ENCODE assay signal across 24 cellular contexts in genomic region chr15:65551183-65551582, GRCh38. TPM values are rescaled to one million over a fixed set of nuclear protein-coding genes. Genes with fewer than 3 reads are reported as not detected.
DNase-seq lines count a peak whose midpoint lies in the region; ATAC-seq and TF ChIP-seq lines count a peak whose summit lies in the region.
"Had no signal": no experiment of that assay in that cellular context is flagged by ENCODE, and none has a peak within 500 bp of the region (broad histone marks: within the 10 kb centered on the region; RNA-seq: fewer than 3 reads in every experiment).

No MANE protein-coding gene starts in this region.

- POLR2A ChIA-PET in naive thymus-derived CD4-positive, alpha-beta T cell (lab: Charles Lee) = no interaction called here

- H3K27me3 ChIP-seq in naive thymus-derived CD4-positive, alpha-beta T cell (ENCODE audit: control insufficient read depth in 2 of 2, insufficient read depth in 2 of 2, low read length in 2 of 2) = no peaks in the 10 kb centered on the region
- H3K27me3 ChIP-seq: adrenal gland had no signal

- H3K9me3 ChIP-seq in naive thymus-derived CD4-positive, alpha-beta T cell (ENCODE audit: control insufficient read depth in 2 of 3, low read length in 3 of 3) = no peaks in the 10 kb centered on the region
- H3K9me3 ChIP-seq: adrenal gland had no signal

- no peaks in the 10 kb centered on the region for H3K9me3 Mint-ChIP-seq in activated T-cell treated with anti-CD3 and anti-CD28 coated beads, Interleukin-2, amount 50 U/mL, for 72 hours
- H3K9me3 Mint-ChIP-seq in activated T-cell treated with anti-CD3 and anti-CD28 coated beads, Interleukin-2, amount 50 U/mL, for 4 hours = no peaks in the 10 kb centered on the region
- H3K9me3 Mint-ChIP-seq in brain = no peaks in the 10 kb centered on the region
- H3K9me3 Mint-ChIP-seq in naive thymus-derived CD4-positive, alpha-beta T cell = no peaks in the 10 kb centered on the region
- no peaks in the 10 kb centered on the region for H3K9me3 Mint-ChIP-seq in type B pancreatic cell
- H3K9me3 Mint-ChIP-seq: CD4-positive, alpha-beta memory T cell; naive B cell; stimulated activated naive B cell treated with anti-CD40 and anti-IgM and Interleukin-4, amounts not matched to agents 10 μg/mL and 1 μg/mL and 100 μg/mL, for 72 hours had no signal

- H3K4me1 ChIP-seq in naive thymus-derived CD4-positive, alpha-beta T cell (ENCODE audit: control insufficient read depth in 2 of 2, insufficient read depth in 2 of 2, low read length in 2 of 2) = no peaks in the 10 kb centered on the region

- no peaks in the 10 kb centered on the region for H3K27me3 Mint-ChIP-seq in activated T-cell treated with anti-CD3 and anti-CD28 coated beads, Interleukin-2, amount 50 U/mL, for 72 hours (ENCODE audit: low read depth)
- H3K27me3 Mint-ChIP-seq in activated T-cell treated with anti-CD3 and anti-CD28 coated beads, Interleukin-2, amount 50 U/mL, for 4 hours (ENCODE audit: low read depth) = no peaks in the 10 kb centered on the region
- H3K27me3 Mint-ChIP-seq in brain = peaks cover 3% of the 10 kb centered on the region
- no peaks in the 10 kb centered on the region for H3K27me3 Mint-ChIP-seq in naive thymus-derived CD4-positive, alpha-beta T cell
- H3K27me3 Mint-ChIP-seq in type B pancreatic cell = no peaks in the 10 kb centered on the region
- H3K27me3 Mint-ChIP-seq: CD4-positive, alpha-beta memory T cell; naive B cell; stimulated activated naive B cell treated with anti-CD40 and anti-IgM and Interleukin-4, amounts not matched to agents 10 μg/mL and 1 μg/mL and 100 μg/mL, for 72 hours had no signal

- no peak overlapping the region for H3K27ac ChIP-seq in naive thymus-derived CD4-positive, alpha-beta T cell (ENCODE audit: low read depth, low read length)
- H3K27ac ChIP-seq: adrenal gland, epithelial cell of prostate, skin epidermis had no signal

- intact Hi-C loops in naive thymus-derived CD4-positive, alpha-beta T cell (cut with micrococcal nuclease) = no loop called here

- DNase-seq in activated T-cell treated with anti-CD3 and anti-CD28 coated beads, Interleukin-2, amount 50 U/mL, for 72 hours = no peak
- no peak for DNase-seq in activated T-cell treated with anti-CD3 and anti-CD28 coated beads, Interleukin-2, amount 50 U/mL, for 4 hours
- no peak for DNase-seq in naive thymus-derived CD4-positive, alpha-beta T cell
- DNase-seq in type B pancreatic cell (ENCODE audit: extremely low spot score, unreplicated experiment) (no peak), kidney glomerular epithelial cell (lab: John Stamatoyannopoulos, UW) (no peak), dermis blood vessel endothelial cell (no peak), NCI-H1048 (lab: John Stamatoyannopoulos, UW) (no peak)
- DNase-seq: activated CD4-positive, alpha-beta T cell treated with anti-CD3 and anti-CD28 coated beads for 4 hours; activated naive CD4-positive, alpha-beta T cell treated with Interleukin-2 at 50 U/mL for 16 hours; adrenal gland; CD4-positive, alpha-beta memory T cell; effector CD4-positive, alpha-beta T cell; Karpas-422; naive B cell; NCI-H1436 treated with DMSO at 0.1 percent for 48 hours; NCI-H2081 treated with DMSO at 0.1 percent for 48 hours; NCI-H226; NCI-H69; Right ventricle myocardium superior; stimulated activated naive B cell treated with anti-CD40 and anti-IgM and Interleukin-4, amounts not matched to agents 10 μg/mL and 1 μg/mL and 100 μg/mL, for 72 hours had no signal

- H3K4me1 Mint-ChIP-seq in activated T-cell treated with anti-CD3 and anti-CD28 coated beads, Interleukin-2, amount 50 U/mL, for 72 hours (ENCODE audit: low read depth) = peaks cover 18% of the 10 kb centered on the region
- H3K4me1 Mint-ChIP-seq in activated T-cell treated with anti-CD3 and anti-CD28 coated beads, Interleukin-2, amount 50 U/mL, for 4 hours (ENCODE audit: low read depth) = peaks cover 12% of the 10 kb centered on the region
- peaks cover 26% of the 10 kb centered on the region for H3K4me1 Mint-ChIP-seq in brain
- peaks cover 12 to 28% (median 19%) of the 10 kb centered on the region in 7 donors for H3K4me1 Mint-ChIP-seq in naive thymus-derived CD4-positive, alpha-beta T cell
- peaks cover 20% of the 10 kb centered on the region for H3K4me1 Mint-ChIP-seq in type B pancreatic cell (ENCODE audit: unreplicated experiment)

- ATAC-seq in activated T-cell treated with anti-CD3 and anti-CD28 coated beads, Interleukin-2, amount 50 U/mL, for 72 hours (replicated peaks in 1 of 2) = no peak
- no peak for ATAC-seq in activated T-cell treated with anti-CD3 and anti-CD28 coated beads, Interleukin-2, amount 50 U/mL, for 4 hours
- no peak for ATAC-seq in naive thymus-derived CD4-positive, alpha-beta T cell
- ATAC-seq: left lobe of liver; stimulated activated naive B cell treated with anti-CD40 and anti-IgM and Interleukin-4, amounts not matched to agents 10 μg/mL and 1 μg/mL and 100 μg/mL, for 72 hours had no signal

- no peak overlapping the region for H3K4me3 Mint-ChIP-seq in activated T-cell treated with anti-CD3 and anti-CD28 coated beads, Interleukin-2, amount 50 U/mL, for 72 hours
- H3K4me3 Mint-ChIP-seq in activated T-cell treated with anti-CD3 and anti-CD28 coated beads, Interleukin-2, amount 50 U/mL, for 4 hours = no peak overlapping the region
- H3K4me3 Mint-ChIP-seq in brain (no peak overlapping the region), type B pancreatic cell (no peak overlapping the region)
- no peak overlapping the region for H3K4me3 Mint-ChIP-seq in naive thymus-derived CD4-positive, alpha-beta T cell
- H3K4me3 Mint-ChIP-seq: CD4-positive, alpha-beta memory T cell; naive B cell; stimulated activated naive B cell treated with anti-CD40 and anti-IgM and Interleukin-4, amounts not matched to agents 10 μg/mL and 1 μg/mL and 100 μg/mL, for 72 hours had no signal

- H3K27ac Mint-ChIP-seq in activated T-cell treated with anti-CD3 and anti-CD28 coated beads, Interleukin-2, amount 50 U/mL, for 72 hours = peak overlapping the region; percentile 41
- H3K27ac Mint-ChIP-seq in brain (peak overlapping the region in 3 of 5 experiments; percentile 2 to 25 (median 19)), type B pancreatic cell (peak overlapping the region; percentile 17)
- H3K27ac Mint-ChIP-seq in naive thymus-derived CD4-positive, alpha-beta T cell = peak overlapping the region in 5 of 9 donors; percentile 1 to 38 (median 3)
- H3K27ac Mint-ChIP-seq: stimulated activated naive B cell treated with anti-CD40 and anti-IgM and Interleukin-4, amounts not matched to agents 10 μg/mL and 1 μg/mL and 100 μg/mL, for 72 hours had no signal

- peaks cover 0 to 22% (median 5%) of the 10 kb centered on the region in 3 experiments for H3K36me3 ChIP-seq in naive thymus-derived CD4-positive, alpha-beta T cell (ENCODE audit: control insufficient read depth in 2 of 3, insufficient read depth in 3 of 3, low read length in 3 of 3)
- H3K36me3 ChIP-seq: adrenal gland had no signal

- CTCF ChIA-PET in naive thymus-derived CD4-positive, alpha-beta T cell (lab: Charles Lee) = interaction anchor here (0.9 kb wide), 1 partner anchor 20 kb away, joined by 3 read pairs; no protein-coding TSS in a partner anchor

- H3K4me3 ChIP-seq in naive thymus-derived CD4-positive, alpha-beta T cell (ENCODE audit: low read length) = no peak overlapping the region
- H3K4me3 ChIP-seq: adrenal gland, skin epidermis had no signal

- TF ChIP-seq CTCF in brain (conservative IDR thresholded peaks at IDR 0.05) = no peak
- no peak for TF ChIP-seq CTCF in type B pancreatic cell (conservative IDR thresholded peaks at IDR 0.05)

- peaks cover 0 to 4% of the 10 kb centered on the region in 2 donors for H3K36me3 Mint-ChIP-seq in activated T-cell treated with anti-CD3 and anti-CD28 coated beads, Interleukin-2, amount 50 U/mL, for 72 hours (ENCODE audit: insufficient read depth in 2 of 2)
- H3K36me3 Mint-ChIP-seq in activated T-cell treated with anti-CD3 and anti-CD28 coated beads, Interleukin-2, amount 50 U/mL, for 4 hours (ENCODE audit: insufficient read depth) = peaks cover 15% of the 10 kb centered on the region
- H3K36me3 Mint-ChIP-seq in brain = peaks cover 48% of the 10 kb centered on the region
- peaks cover 10 to 33% (median 24%) of the 10 kb centered on the region in 5 donors for H3K36me3 Mint-ChIP-seq in naive thymus-derived CD4-positive, alpha-beta T cell
- peaks cover 20% of the 10 kb centered on the region for H3K36me3 Mint-ChIP-seq in type B pancreatic cell

RNA-seq across cellular contexts. Expression of gene HACD3, which starts 20.9 kb away (rescaled TPM):
- total RNA-seq in activated T-cell treated with anti-CD3 and anti-CD28 coated beads, Interleukin-2, amount 50 U/mL, for 72 hours = 10 to 100 TPM; 28.3 to 40.8 TPM
- 10 to 100 TPM; 44.0 to 53.9 (median 45.9) TPM for total RNA-seq in activated T-cell treated with anti-CD3 and anti-CD28 coated beads, Interleukin-2, amount 50 U/mL, for 4 hours
- 97.9 TPM for polyA plus RNA-seq in brain (ENCODE audit: insufficient read depth, low read depth, low replicate concordance)
- 10 to 100 TPM; 18.3 to 30.0 (median 23.9) TPM for total RNA-seq in naive thymus-derived CD4-positive, alpha-beta T cell
- 10 to 100 TPM; 29.6 to 34.4 TPM for polyA plus RNA-seq in naive thymus-derived CD4-positive, alpha-beta T cell
- total RNA-seq in type B pancreatic cell (ENCODE audit: low replicate concordance) = 91.5 and 123 TPM in 2 replicates
- total RNA-seq in dermis blood vessel endothelial cell = 93.1 and 105 TPM in 2 replicates

RNA-seq across cellular contexts. Expression of gene DPP8, which starts 33.7 kb away (rescaled TPM):
- 10 to 100 TPM; 36.1 to 38.6 TPM for total RNA-seq in activated T-cell treated with anti-CD3 and anti-CD28 coated beads, Interleukin-2, amount 50 U/mL, for 72 hours
- 10 to 100 TPM; 27.4 to 30.3 (median 29.0) TPM for total RNA-seq in activated T-cell treated with anti-CD3 and anti-CD28 coated beads, Interleukin-2, amount 50 U/mL, for 4 hours
- 6.1 TPM for polyA plus RNA-seq in brain (ENCODE audit: insufficient read depth, low read depth, low replicate concordance)
- 10 to 100 TPM; 38.4 to 54.6 (median 40.8) TPM for total RNA-seq in naive thymus-derived CD4-positive, alpha-beta T cell
- polyA plus RNA-seq in naive thymus-derived CD4-positive, alpha-beta T cell = 10 to 100 TPM; 40.2 to 48.3 TPM
- total RNA-seq in type B pancreatic cell (ENCODE audit: low replicate concordance) = 25.0 and 27.4 TPM in 2 replicates
- 63.5 and 63.9 TPM in 2 replicates for total RNA-seq in dermis blood vessel endothelial cell

RNA-seq across cellular contexts. Expression of gene INTS14, which starts 59.7 kb away (rescaled TPM):
- 10 to 100 TPM; 48.9 to 53.7 TPM for total RNA-seq in activated T-cell treated with anti-CD3 and anti-CD28 coated beads, Interleukin-2, amount 50 U/mL, for 72 hours
- 10 to 100 TPM; 58.1 to 65.6 (median 64.4) TPM for total RNA-seq in activated T-cell treated with anti-CD3 and anti-CD28 coated beads, Interleukin-2, amount 50 U/mL, for 4 hours
- 28.0 TPM for polyA plus RNA-seq in brain (ENCODE audit: insufficient read depth, low read depth, low replicate concordance)
- total RNA-seq in naive thymus-derived CD4-positive, alpha-beta T cell = 10 to 100 TPM; 19.1 to 38.3 (median 35.9) TPM
- polyA plus RNA-seq in naive thymus-derived CD4-positive, alpha-beta T cell = 10 to 100 TPM; 16.0 to 35.0 TPM
- total RNA-seq in type B pancreatic cell (ENCODE audit: low replicate concordance) = 43.9 and 49.3 TPM in 2 replicates
- total RNA-seq in dermis blood vessel endothelial cell = 42.9 and 48.4 TPM in 2 replicates
